In the genomic region with DNA sequence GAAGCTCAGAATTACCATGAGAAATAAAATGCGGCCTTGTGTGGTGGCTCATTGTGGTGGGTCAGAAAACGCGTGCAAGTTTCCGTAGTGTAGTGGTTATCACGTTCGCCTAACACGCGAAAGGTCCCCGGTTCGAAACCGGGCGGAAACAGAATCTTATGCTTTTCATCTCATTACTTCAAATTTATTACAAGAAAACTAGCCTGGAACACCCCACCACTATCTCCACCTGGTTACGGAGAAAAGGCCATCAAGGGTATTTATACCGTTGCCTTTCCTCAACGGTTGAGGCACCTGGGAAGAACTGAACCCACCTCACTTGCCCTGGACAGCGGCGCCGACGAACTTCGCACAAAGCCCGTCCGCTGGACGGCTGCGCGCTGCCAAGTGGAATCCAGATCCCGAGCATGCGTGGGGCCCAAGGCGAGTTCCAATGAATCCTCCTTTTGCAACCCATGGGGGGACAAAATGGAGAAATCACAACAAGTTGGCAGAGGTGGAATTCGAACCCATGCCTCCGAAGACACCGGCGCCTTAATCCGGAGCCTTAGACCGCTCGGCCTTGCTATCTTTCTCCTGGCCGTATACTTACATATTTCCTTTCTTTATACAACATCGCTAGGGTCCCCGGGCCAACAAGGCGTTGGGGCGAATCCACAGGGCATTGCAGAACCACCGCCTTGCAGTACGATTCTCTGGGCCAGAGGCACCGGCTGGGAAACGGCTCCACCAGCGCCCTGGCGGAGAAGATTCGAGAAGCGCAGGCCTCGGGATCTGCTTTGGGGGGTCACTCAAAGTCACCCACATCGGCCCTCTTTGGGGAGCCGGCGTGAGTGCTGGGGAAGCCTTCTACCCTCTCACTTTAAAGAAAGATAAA, we compare ENCODE assay signal across 10 cellular contexts. TPM values are rescaled to one million over a fixed set of nuclear protein-coding genes. Genes with fewer than 3 reads are reported as not detected.
DNase-seq lines count a peak whose midpoint lies in the region; ATAC-seq and TF ChIP-seq lines count a peak whose summit lies in the region.
"Had no signal": no experiment of that assay in that cellular context is flagged by ENCODE, and none has a peak within 500 bp of the region (broad histone marks: within the 10 kb centered on the region; RNA-seq: fewer than 3 reads in every experiment).

No MANE protein-coding gene starts in this region.

- no peak overlapping the region for H2BK15ac ChIP-seq in mesendoderm (replicated peaks; ENCODE audit: low read depth)

- H3K79me1 ChIP-seq in mesendoderm (ENCODE audit: low read length), result no peaks in the 10 kb centered on the region

- H3K9me3 ChIP-seq in CD4-positive, alpha-beta T cell (ENCODE audit: control insufficient read depth, low read length), result no peaks in the 10 kb centered on the region
- no peaks in the 10 kb centered on the region for H3K9me3 ChIP-seq in HEK293 (ENCODE audit: control insufficient read depth, insufficient read depth, low read depth, low read length)

- peaks cover 11% of the 10 kb centered on the region for H3K36me3 Mint-ChIP-seq in CD4-positive, alpha-beta T cell (ENCODE audit: low read depth)
- H3K36me3 Mint-ChIP-seq in activated naive CD4-positive, alpha-beta T cell treated with anti-CD3 and anti-CD28 coated beads, Interleukin-2, amount 50 U/mL, for 24 hours, result peaks cover 6% of the 10 kb centered on the region

- ATAC-seq in CD4-positive, alpha-beta T cell (ENCODE audit: poor library complexity), result no peak
- no peak for ATAC-seq in GM21717 (IDR thresholded peaks at IDR 0.05; ENCODE audit: unreplicated experiment)
- ATAC-seq in HG02938 (IDR thresholded peaks at IDR 0.05; ENCODE audit: unreplicated experiment), result no peak

- H2BK120ac ChIP-seq in mesendoderm (ENCODE audit: low read depth, low read length), result no peak overlapping the region

- peak overlapping the region; percentile 34 for H3K56ac ChIP-seq in mesendoderm (ENCODE audit: low read length)

- no peak overlapping the region for H3K4ac ChIP-seq in mesendoderm (ENCODE audit: low read depth, low read length)

- no peak overlapping the region for H2BK5ac ChIP-seq in mesendoderm (ENCODE audit: low read length)

- H3K18ac ChIP-seq in mesendoderm (ENCODE audit: low read length), result no peak overlapping the region

- H3K4me1 ChIP-seq in HEK293 (ENCODE audit: control insufficient read depth, insufficient read depth, low read length) (peaks cover 7% of the 10 kb centered on the region), mesendoderm (ENCODE audit: control insufficient read depth, low read depth, low read length) (no peaks in the 10 kb centered on the region)

- H3K36me3 ChIP-seq in HEK293 (ENCODE audit: control insufficient read depth in 2 of 2, insufficient read depth in 1 of 2, low read length in 2 of 2), result no peaks in the 10 kb centered on the region
- no peaks in the 10 kb centered on the region for H3K36me3 ChIP-seq in mesendoderm (ENCODE audit: control insufficient read depth, insufficient read depth, low read length)

- no peaks in the 10 kb centered on the region for H3K79me2 ChIP-seq in mesendoderm (ENCODE audit: control insufficient read depth, insufficient read depth, low read length)

- no peak overlapping the region for H4K5ac ChIP-seq in mesendoderm (ENCODE audit: low read length)

- no peak overlapping the region for H3K27ac ChIP-seq in CD4-positive, alpha-beta T cell (ENCODE audit: low read depth, low read length)
- H3K27ac ChIP-seq in HEK293 (ENCODE audit: extremely low read depth, low read depth, low read length), result no peak overlapping the region
- H3K27ac ChIP-seq in mesendoderm (ENCODE audit: low read depth, low read length), result no peak overlapping the region

- H4K8ac ChIP-seq in mesendoderm (ENCODE audit: low read depth, low read length), result no peak overlapping the region

- no peak for TF ChIP-seq CTCF in CD4-positive, alpha-beta T cell (IDR thresholded peaks at IDR 0.05)
- TF ChIP-seq CTCF in HEK293 (tag by site-specific recombination; IDR thresholded peaks at IDR 0.05), result no peak

- H3K27ac Mint-ChIP-seq in CD4-positive, alpha-beta T cell, result peak overlapping the region; percentile 90
- H3K27ac Mint-ChIP-seq in activated naive CD4-positive, alpha-beta T cell treated with anti-CD3 and anti-CD28 coated beads, Interleukin-2, amount 50 U/mL, for 24 hours, result peak overlapping the region; percentile 73

- no peak overlapping the region for H3K9ac ChIP-seq in mesendoderm (ENCODE audit: low read length)

- no peak overlapping the region for H3K4me3 ChIP-seq in HEK293 (ENCODE audit: low read depth, low read length)
- H3K4me3 ChIP-seq in mesendoderm (ENCODE audit: low read length), result no peak overlapping the region

- H3K4me2 ChIP-seq in mesendoderm (ENCODE audit: low read length), result no peak overlapping the region

- no peak overlapping the region for H2AK5ac ChIP-seq in mesendoderm (ENCODE audit: low read length)

- POLR2A ChIA-PET in CD4-positive, alpha-beta T cell (lab: Charles Lee), result interaction anchor here (0.7 to 1.4 kb wide), 4 partner anchors 8 to 355 kb away, joined by 3 to 12 read pairs (median 4); no protein-coding TSS in a partner anchor
- POLR2A ChIA-PET in HEK293 (lab: Yijun Ruan, JAX), result no interaction called here

- intact Hi-C loops in CD4-positive, alpha-beta T cell (cut with DNase I, micrococcal nuclease), result loop anchor here in 1 of 2 experiments (10.0 kb wide), 2 partner anchors 50 to 360 kb away; a partner anchor contains a TSS

- WGBS in mesendoderm (ENCODE audit: extremely low coverage, insufficient coverage, low lambda C conversion rate), result no CpG with 5 or more reads among the region's 52 CpGs

- no peaks in the 10 kb centered on the region for H3K9me3 Mint-ChIP-seq in CD4-positive, alpha-beta T cell
- H3K9me3 Mint-ChIP-seq in activated naive CD4-positive, alpha-beta T cell treated with anti-CD3 and anti-CD28 coated beads, Interleukin-2, amount 50 U/mL, for 24 hours, result no peaks in the 10 kb centered on the region

- H3K4me3 Mint-ChIP-seq in CD4-positive, alpha-beta T cell, result peak overlapping the region; percentile 89
- peak overlapping the region; percentile 71 for H3K4me3 Mint-ChIP-seq in activated naive CD4-positive, alpha-beta T cell treated with anti-CD3 and anti-CD28 coated beads, Interleukin-2, amount 50 U/mL, for 24 hours

- CTCF ChIA-PET in CD4-positive, alpha-beta T cell (lab: Charles Lee), result interaction anchor here (1.2 kb wide), 1 partner anchor 348 kb away, joined by 3 read pairs; no protein-coding TSS in a partner anchor
- CTCF ChIA-PET in HEK293 (lab: Yijun Ruan, JAX), result interaction anchor here (0.6 to 0.8 kb wide), 3 partner anchors 9 to 1795 kb away, joined by 3 to 6 read pairs (median 3); no protein-coding TSS in a partner anchor

- H3K4me1 Mint-ChIP-seq in CD4-positive, alpha-beta T cell (ENCODE audit: low read depth), result peaks cover 55% of the 10 kb centered on the region
- H3K4me1 Mint-ChIP-seq in activated naive CD4-positive, alpha-beta T cell treated with anti-CD3 and anti-CD28 coated beads, Interleukin-2, amount 50 U/mL, for 24 hours, result peaks cover 41% of the 10 kb centered on the region

- DNase-seq in CD4-positive, alpha-beta T cell, result no peak
- peak; percentile 75 for DNase-seq in mesendoderm
- DNase-seq in HPDE6-E6E7 (ENCODE audit: extremely low spot score), result no peak
- DNase-seq in middle frontal gyrus (ENCODE audit: extremely low spot score, low spot score), result no peak

- no peak overlapping the region for H3K23ac ChIP-seq in mesendoderm (ENCODE audit: low read length)

- H3K27me3 ChIP-seq in CD4-positive, alpha-beta T cell (ENCODE audit: control insufficient read depth, insufficient read depth, low read length), result peaks cover 27% of the 10 kb centered on the region
- H3K27me3 ChIP-seq in mesendoderm (ENCODE audit: insufficient read depth, low read length, poor library complexity), result no peaks in the 10 kb centered on the region

- peaks cover 49% of the 10 kb centered on the region for H3K27me3 Mint-ChIP-seq in CD4-positive, alpha-beta T cell
- H3K27me3 Mint-ChIP-seq in activated naive CD4-positive, alpha-beta T cell treated with anti-CD3 and anti-CD28 coated beads, Interleukin-2, amount 50 U/mL, for 24 hours, result peaks cover 38% of the 10 kb centered on the region

TF ChIP-seq in HEK293, 187 proteins besides CTCF, POLR2A, EP300 and RAD21 (continues in another document):
- TF ChIP-seq ZNF548 (tag by site-specific recombination; IDR thresholded peaks at IDR 0.05) (no peak), ZNF391 (tag by site-specific recombination; IDR thresholded peaks at IDR 0.05; ENCODE audit: borderline replicate concordance, low read depth) (no peak), ZNF169 (tag by site-specific recombination; IDR thresholded peaks at IDR 0.05) (no peak), ZNF302 (tag by site-specific recombination; IDR thresholded peaks at IDR 0.05; ENCODE audit: low read depth) (no peak), ZNF335 (tag by site-specific recombination; conservative IDR thresholded peaks at IDR 0.05) (no peak)
- TF ChIP-seq, protein P1, sequence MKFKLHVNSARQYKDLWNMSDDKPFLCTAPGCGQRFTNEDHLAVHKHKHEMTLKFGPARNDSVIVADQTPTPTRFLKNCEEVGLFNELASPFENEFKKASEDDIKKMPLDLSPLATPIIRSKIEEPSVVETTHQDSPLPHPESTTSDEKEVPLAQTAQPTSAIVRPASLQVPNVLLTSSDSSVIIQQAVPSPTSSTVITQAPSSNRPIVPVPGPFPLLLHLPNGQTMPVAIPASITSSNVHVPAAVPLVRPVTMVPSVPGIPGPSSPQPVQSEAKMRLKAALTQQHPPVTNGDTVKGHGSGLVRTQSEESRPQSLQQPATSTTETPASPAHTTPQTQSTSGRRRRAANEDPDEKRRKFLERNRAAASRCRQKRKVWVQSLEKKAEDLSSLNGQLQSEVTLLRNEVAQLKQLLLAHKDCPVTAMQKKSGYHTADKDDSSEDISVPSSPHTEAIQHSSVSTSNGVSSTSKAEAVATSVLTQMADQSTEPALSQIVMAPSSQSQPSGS (tag by site-specific recombination; IDR thresholded peaks at IDR 0.05; ENCODE audit: low read depth), result no peak

RNA-seq across cellular contexts. Expression of a gene that starts 16.9 kb away (rescaled TPM):
- not detected for total RNA-seq in CD4-positive, alpha-beta T cell
- not detected for polyA plus RNA-seq in mesendoderm (2013, experiment 1 of 2)
- not detected for polyA plus RNA-seq in mesendoderm (2013, experiment 2 of 2)
- total RNA-seq: mucosa of gallbladder had no signal
- polyA plus RNA-seq: esophagus had no signal

RNA-seq across cellular contexts. Expression of a gene that starts 33.3 kb away (rescaled TPM):
- not detected for total RNA-seq in CD4-positive, alpha-beta T cell
- polyA plus RNA-seq in mesendoderm (2013, experiment 1 of 2), result not detected
- not detected for polyA plus RNA-seq in mesendoderm (2013, experiment 2 of 2)
- total RNA-seq: mucosa of gallbladder had no signal
- polyA plus RNA-seq: esophagus had no signal

RNA-seq across cellular contexts. Expression of a gene that starts 40.7 kb away (rescaled TPM):
- 1 to 10 TPM; 3.4 to 3.8 TPM for total RNA-seq in CD4-positive, alpha-beta T cell
- 0.04 TPM for polyA plus RNA-seq in mesendoderm (2013, experiment 1 of 2)
- 0.06 TPM for polyA plus RNA-seq in mesendoderm (2013, experiment 2 of 2)

RNA-seq across cellular contexts. Expression of a gene that starts 58.8 kb away (rescaled TPM):
- total RNA-seq in CD4-positive, alpha-beta T cell, result 10 to 100 TPM; 21.4 to 24.0 TPM
- polyA plus RNA-seq in mesendoderm (2013, experiment 1 of 2), result 15.1 TPM
- polyA plus RNA-seq in mesendoderm (2013, experiment 2 of 2), result 14.4 TPM
